ENCODE assay signal across 8 cellular contexts in the genomic region with DNA sequence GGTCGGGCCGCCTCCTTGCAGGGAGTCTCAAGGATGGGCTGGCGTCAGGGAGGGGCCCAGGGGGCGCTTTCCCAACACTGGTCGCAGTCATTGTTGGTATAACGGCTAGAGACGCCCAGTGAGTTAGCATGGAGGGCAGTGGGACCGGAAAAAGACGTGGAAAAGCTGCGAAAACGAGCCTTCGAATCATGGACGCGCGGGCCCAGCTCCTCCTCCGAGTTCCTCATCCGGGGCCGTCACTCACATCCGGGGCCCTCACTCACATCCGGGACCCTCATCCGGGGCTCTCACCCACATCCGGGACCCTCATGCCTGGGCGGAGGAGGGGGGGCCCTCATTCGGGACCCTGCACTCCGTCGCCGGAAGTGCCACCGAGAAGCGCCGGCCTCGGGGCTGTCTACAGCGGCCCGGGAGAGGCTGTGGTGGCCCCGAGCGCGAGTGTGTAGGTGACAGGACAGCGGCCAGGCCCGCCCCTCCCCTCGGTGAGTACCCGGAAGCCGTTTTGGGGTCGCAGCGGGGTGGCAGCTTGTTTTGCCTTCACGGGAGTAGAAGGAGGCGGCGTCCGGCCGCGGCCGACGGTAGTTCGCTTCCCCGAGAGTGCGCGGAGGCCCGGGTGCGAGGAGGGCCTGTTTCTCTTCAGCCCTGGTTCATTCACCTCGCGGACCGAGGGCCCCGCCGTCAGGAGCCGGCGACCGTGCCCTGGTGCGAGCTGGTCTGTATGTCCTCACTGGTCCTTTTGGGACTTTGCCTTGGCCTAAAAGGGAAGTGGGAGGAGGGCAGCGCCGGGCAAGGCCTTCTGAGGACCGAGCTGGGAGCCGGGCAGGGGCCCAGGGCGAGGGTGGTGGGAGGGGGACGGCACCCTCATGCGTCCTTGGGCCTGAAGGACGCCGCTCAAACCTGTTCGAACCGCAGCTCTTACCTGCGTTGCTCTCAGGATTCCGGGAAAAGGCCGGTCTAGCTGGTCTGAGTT. TPM values are rescaled to one million over a fixed set of nuclear protein-coding genes. Genes with fewer than 3 reads are reported as not detected.
DNase-seq lines count a peak whose midpoint lies in the region; ATAC-seq and TF ChIP-seq lines count a peak whose summit lies in the region.

A gene with protein sequence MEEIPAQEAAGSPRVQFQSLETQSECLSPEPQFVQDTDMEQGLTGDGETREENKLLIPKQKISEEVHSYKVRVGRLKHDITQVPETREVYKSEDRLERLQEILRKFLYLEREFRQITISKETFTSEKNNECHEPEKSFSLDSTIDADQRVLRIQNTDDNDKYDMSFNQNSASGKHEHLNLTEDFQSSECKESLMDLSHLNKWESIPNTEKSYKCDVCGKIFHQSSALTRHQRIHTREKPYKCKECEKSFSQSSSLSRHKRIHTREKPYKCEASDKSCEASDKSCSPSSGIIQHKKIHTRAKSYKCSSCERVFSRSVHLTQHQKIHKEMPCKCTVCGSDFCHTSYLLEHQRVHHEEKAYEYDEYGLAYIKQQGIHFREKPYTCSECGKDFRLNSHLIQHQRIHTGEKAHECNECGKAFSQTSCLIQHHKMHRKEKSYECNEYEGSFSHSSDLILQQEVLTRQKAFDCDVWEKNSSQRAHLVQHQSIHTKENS (plus strand): TSS at position 337 of the 970 bp plus-strand sequence. CDS start 1,918 bp downstream, outside the sequence.

- no peak for TF ChIP-seq CTCF in AG09309 (IDR thresholded peaks at IDR 0.05; ENCODE audit: control insufficient read depth, insufficient read depth, low read depth, low read length, missing control alignments)

- H3K4me3 ChIP-seq in AG09309 (ENCODE audit: control insufficient read depth, low read depth, low read length), result peak within 1 kb of the TSS; percentile 89

- peak within 1 kb of the TSS; percentile 93 for H3K27ac ChIP-seq in cingulate gyrus (ENCODE audit: low read depth, low read length)

- ATAC-seq in GM19025 (IDR thresholded peaks at IDR 0.05; ENCODE audit: low read depth, unreplicated experiment) (peak; percentile 80), HG03280 (IDR thresholded peaks at IDR 0.05; ENCODE audit: unreplicated experiment) (peak; percentile 84)

- DNase-seq in AG09309 (ENCODE audit: low read depth) (peak; percentile 33), NCI-H460 (ENCODE audit: extremely low read depth, low read depth) (peak; percentile 88), kidney tubule cell (ENCODE audit: low spot score) (peak; percentile 89)
- peak; percentile 89 for DNase-seq in activated CD4-positive, alpha-beta T cell treated with anti-CD3 and anti-CD28 coated beads for 48 hours
- peak; percentile 67 to 83 (median 80) for DNase-seq in stimulated activated CD4-positive, alpha-beta T cell treated with anti-CD3 and anti-CD28 coated beads, Interleukin-1b, Interleukin-23, amount 100 ng/mL, for 24 hours (ENCODE audit: low read depth in 4 of 4, low spot score in 1 of 4)

RNA-seq across cellular contexts. Expression of the gene that starts here (rescaled TPM):
- 68.4 and 83.1 TPM in 2 replicates for total RNA-seq in NCI-H460 (2014; rRNA removed; shearing (Covaris generic))
- polyA plus RNA-seq in NCI-H460 (2014; cell fraction: nucleus; rRNA removed), result 85.3 and 106 TPM in 2 replicates

Comparison
In these comparisons a context has a peak if more than half of its experiments do, and no peak if none do; other contexts are left out.
1. Peak in every context shown above with its lines: DNase-seq, ATAC-seq, H3K4me3 ChIP-seq and H3K27ac ChIP-seq.
2. DNase-seq: peak in every context shown above with its lines; median percentile 89 in activated CD4-positive, alpha-beta T cell treated with anti-CD3 and anti-CD28 coated beads for 48 hours; 89 in kidney tubule cell; 88 in NCI-H460; 80 in stimulated activated CD4-positive, alpha-beta T cell treated with anti-CD3 and anti-CD28 coated beads, Interleukin-1b, Interleukin-23, amount 100 ng/mL, for 24 hours; 33 in AG09309.